ENCODE assay signal across 19 cellular contexts in genomic region chr12:105221588-105222325, GRCh38. TPM values are rescaled to one million over a fixed set of nuclear protein-coding genes. Genes with fewer than 3 reads are reported as not detected.
DNase-seq lines count a peak whose midpoint lies in the region; ATAC-seq and TF ChIP-seq lines count a peak whose summit lies in the region.
"Had no signal": no experiment of that assay in that cellular context is flagged by ENCODE, and none has a peak within 500 bp of the region (broad histone marks: within the 10 kb centered on the region; RNA-seq: fewer than 3 reads in every experiment).

No MANE protein-coding gene starts in this region.

- H2AFZ ChIP-seq in trophoblast cell (ENCODE audit: insufficient read depth, low read length, poor library complexity), result no peak overlapping the region

- no peaks in the 10 kb centered on the region for H3K79me2 ChIP-seq in trophoblast cell (ENCODE audit: control insufficient read depth, insufficient read depth, low read length, poor library complexity)

- no peak overlapping the region for H4K12ac ChIP-seq in trophoblast cell (ENCODE audit: low read depth, low read length)

- peaks cover 53% of the 10 kb centered on the region for H3K36me3 Mint-ChIP-seq in stimulated activated effector memory CD8-positive, alpha-beta T cell treated with anti-CD3 and anti-CD28 coated beads, Interleukin-12 subunit alpha, Interleukin-12 subunit beta, amount 100 ng/mL, for 72 hours

- H2BK120ac ChIP-seq in trophoblast cell (ENCODE audit: insufficient read depth, low read length, poor library complexity), result no peak overlapping the region

- H3K9me3 ChIP-seq in trophoblast cell (ENCODE audit: insufficient read depth, low read depth, low read length), result no peaks in the 10 kb centered on the region
- H3K9me3 ChIP-seq: gastroesophageal sphincter, HAP-1, ovary, SJSA1 had no signal

- no CpG with 5 or more reads among the region's 19 CpGs for WGBS in trophoblast cell (ENCODE audit: extremely low coverage, insufficient coverage, insufficient read length)

- H3K27me3 ChIP-seq in trophoblast cell (ENCODE audit: insufficient read depth, low read length), result no peaks in the 10 kb centered on the region
- H3K27me3 ChIP-seq: gastroesophageal sphincter, ovary, SJSA1 had no signal

- H3K4me2 ChIP-seq in trophoblast cell (ENCODE audit: low read length), result no peak overlapping the region

- no peak overlapping the region for H2BK12ac ChIP-seq in trophoblast cell (ENCODE audit: low read length)

- peaks cover 42% of the 10 kb centered on the region for H3K4me1 Mint-ChIP-seq in stimulated activated effector memory CD8-positive, alpha-beta T cell treated with anti-CD3 and anti-CD28 coated beads, Interleukin-12 subunit alpha, Interleukin-12 subunit beta, amount 100 ng/mL, for 72 hours

- no peak overlapping the region for H3K18ac ChIP-seq in trophoblast cell (ENCODE audit: low read length)

- no peak overlapping the region for H4K91ac ChIP-seq in trophoblast cell (ENCODE audit: low read depth, low read length)

- H3K79me1 ChIP-seq in trophoblast cell (ENCODE audit: low read length), result no peaks in the 10 kb centered on the region

- H3K9me3 Mint-ChIP-seq in stimulated activated effector memory CD8-positive, alpha-beta T cell treated with anti-CD3 and anti-CD28 coated beads, Interleukin-12 subunit alpha, Interleukin-12 subunit beta, amount 100 ng/mL, for 72 hours, result no peaks in the 10 kb centered on the region
- H3K9me3 Mint-ChIP-seq: activated CD4-positive, alpha-beta memory T cell treated with anti-CD3 and anti-CD28 coated beads, Interleukin-2, amount 10 ng/mL, durations not matched to agents 7 days and 5 days; effector memory CD8-positive, alpha-beta T cell; stimulated activated naive CD8-positive, alpha-beta T cell treated with anti-CD3 and anti-CD28 coated beads, Interleukin-15, amount 100 ng/mL, for 72 hours had no signal

- H4K8ac ChIP-seq in trophoblast cell (ENCODE audit: low read depth, low read length), result no peak overlapping the region

- H3K4me3 ChIP-seq in trophoblast cell (ENCODE audit: low read depth, low read length), result no peak overlapping the region
- H3K4me3 ChIP-seq: gastroesophageal sphincter, HAP-1, ovary, SJSA1, skin epidermis had no signal

- no peak overlapping the region for H3K4ac ChIP-seq in trophoblast cell (ENCODE audit: low read depth, low read length)

- no peak overlapping the region for H3K23ac ChIP-seq in trophoblast cell (ENCODE audit: low read length)

- H3K14ac ChIP-seq in trophoblast cell (ENCODE audit: low read length), result no peak overlapping the region

- DNase-seq in DMS79 treated with DMSO at 0.1 percent for 48 hours (lab: John Stamatoyannopoulos, UW) (peak; percentile 77), NCI-H2107 treated with DMSO at 0.1 percent for 48 hours (lab: John Stamatoyannopoulos, UW; ENCODE audit: unreplicated experiment) (peak; percentile 94), cerebellum (ENCODE audit: low spot score) (peak; percentile 27), trophoblast cell (no peak), LoVo (ENCODE audit: low spot score) (no peak), GM10266 (ENCODE audit: extremely low spot score) (no peak)
- DNase-seq in stimulated activated effector memory CD8-positive, alpha-beta T cell treated with anti-CD3 and anti-CD28 coated beads, Interleukin-12 subunit alpha, Interleukin-12 subunit beta, amount 100 ng/mL, for 72 hours (ENCODE audit: low spot score in 2 of 2), result no peak
- DNase-seq: activated CD4-positive, alpha-beta memory T cell treated with anti-CD3 and anti-CD28 coated beads, Interleukin-2, amount 10 ng/mL, durations not matched to agents 7 days and 5 days; activated effector memory CD4-positive, alpha-beta T cell treated with Interleukin-2 at 50 U/mL for 16 hours; effector memory CD8-positive, alpha-beta T cell; KG1; NCI-H1417 treated with DMSO at 0.1 percent for 48 hours; ovary; stimulated activated naive CD8-positive, alpha-beta T cell treated with anti-CD3 and anti-CD28 coated beads, Interleukin-15, amount 100 ng/mL, for 72 hours had no signal

- no peak overlapping the region for H3K27ac Mint-ChIP-seq in stimulated activated effector memory CD8-positive, alpha-beta T cell treated with anti-CD3 and anti-CD28 coated beads, Interleukin-12 subunit alpha, Interleukin-12 subunit beta, amount 100 ng/mL, for 72 hours
- H3K27ac Mint-ChIP-seq: activated CD4-positive, alpha-beta memory T cell treated with anti-CD3 and anti-CD28 coated beads, Interleukin-2, amount 10 ng/mL, durations not matched to agents 7 days and 5 days; effector memory CD8-positive, alpha-beta T cell had no signal

- ATAC-seq in HG02884 (IDR thresholded peaks at IDR 0.05; ENCODE audit: unreplicated experiment), result no peak
- no peak for ATAC-seq in stimulated activated effector memory CD8-positive, alpha-beta T cell treated with anti-CD3 and anti-CD28 coated beads, Interleukin-12 subunit alpha, Interleukin-12 subunit beta, amount 100 ng/mL, for 72 hours
- ATAC-seq: effector memory CD8-positive, alpha-beta T cell; gastroesophageal sphincter; stimulated activated naive CD8-positive, alpha-beta T cell treated with anti-CD3 and anti-CD28 coated beads, Interleukin-15, amount 100 ng/mL, for 72 hours had no signal

- no peaks in the 10 kb centered on the region for H3K4me1 ChIP-seq in trophoblast cell (ENCODE audit: control insufficient read depth in 1 of 2, insufficient read depth in 2 of 2, low read length in 2 of 2)
- H3K4me1 ChIP-seq: HAP-1 had no signal

- peaks cover 12 to 33% of the 10 kb centered on the region in 2 experiments for H3K36me3 ChIP-seq in trophoblast cell (ENCODE audit: control insufficient read depth in 1 of 2, insufficient read depth in 2 of 2, low read length in 2 of 2)
- H3K36me3 ChIP-seq: HAP-1, ovary had no signal

- no peak overlapping the region for H2AK5ac ChIP-seq in trophoblast cell (ENCODE audit: low read length)

- H3K4me3 Mint-ChIP-seq in stimulated activated effector memory CD8-positive, alpha-beta T cell treated with anti-CD3 and anti-CD28 coated beads, Interleukin-12 subunit alpha, Interleukin-12 subunit beta, amount 100 ng/mL, for 72 hours, result no peak overlapping the region
- H3K4me3 Mint-ChIP-seq: activated CD4-positive, alpha-beta memory T cell treated with anti-CD3 and anti-CD28 coated beads, Interleukin-2, amount 10 ng/mL, durations not matched to agents 7 days and 5 days; effector memory CD8-positive, alpha-beta T cell; stimulated activated naive CD8-positive, alpha-beta T cell treated with anti-CD3 and anti-CD28 coated beads, Interleukin-15, amount 100 ng/mL, for 72 hours had no signal

- peak overlapping the region; percentile 2 for H3K9ac ChIP-seq in trophoblast cell (ENCODE audit: low read length)

- no peak overlapping the region for H3K27ac ChIP-seq in trophoblast cell (ENCODE audit: low read depth, low read length)
- H3K27ac ChIP-seq: ovary, SJSA1 had no signal

- no peak for TF ChIP-seq CTCF in GM10266 (IDR thresholded peaks at IDR 0.05; ENCODE audit: control insufficient read depth, insufficient read depth, low read depth, missing control alignments)

- H2BK5ac ChIP-seq in trophoblast cell (ENCODE audit: low read depth, low read length, poor library complexity), result no peak overlapping the region

RNA-seq across cellular contexts. Expression of gene APPL2, which starts 14.2 kb away (rescaled TPM):
- total RNA-seq in cerebellum, result 67.3 TPM
- 16.8 and 18.0 TPM in 2 replicates for polyA plus RNA-seq in trophoblast cell (2013)

Comparison
In these comparisons a context has a peak if more than half of its experiments do, and no peak if none do; other contexts are left out.
1. DNase-seq: peak in DMS79 treated with DMSO at 0.1 percent for 48 hours (single experiment), NCI-H2107 treated with DMSO at 0.1 percent for 48 hours (single experiment) and cerebellum (single experiment); none in trophoblast cell (0 of 2), stimulated activated effector memory CD8-positive, alpha-beta T cell treated with anti-CD3 and anti-CD28 coated beads, Interleukin-12 subunit alpha, Interleukin-12 subunit beta, amount 100 ng/mL, for 72 hours (0 of 2), LoVo (single experiment) and GM10266 (single experiment).